In genomic region chr3:31562525-31562924, GRCh38 we compare ENCODE assay signal across 11 cellular contexts. TPM values are rescaled to one million over a fixed set of nuclear protein-coding genes. Genes with fewer than 3 reads are reported as not detected.
DNase-seq lines count a peak whose midpoint lies in the region; ATAC-seq, FAIRE-seq and TF ChIP-seq lines count a peak whose summit lies in the region.
"Had no signal": no experiment of that assay in that cellular context is flagged by ENCODE, and none has a peak within 500 bp of the region (broad histone marks: within the 10 kb centered on the region; RNA-seq: fewer than 3 reads in every experiment).

No MANE protein-coding gene starts in this region.

- no peaks in the 10 kb centered on the region for H3K27me3 Mint-ChIP-seq in activated CD4-positive, alpha-beta T cell treated with anti-CD3 and anti-CD28 coated beads, Interleukin-2, amount 10 ng/mL, durations not matched to agents 24 days and 14 days
- H3K27me3 Mint-ChIP-seq in stimulated activated memory B cell treated with anti-CD40 and anti-IgM and Interleukin-4, amounts not matched to agents 10 μg/mL and 1 μg/mL and 100 μg/mL, for 72 hours, result no peaks in the 10 kb centered on the region

- no peak for ATAC-seq in stimulated activated memory B cell treated with anti-CD40 and anti-IgM and Interleukin-4, amounts not matched to agents 10 μg/mL and 1 μg/mL and 100 μg/mL, for 72 hours
- ATAC-seq in GM19035 (IDR thresholded peaks at IDR 0.05; ENCODE audit: unreplicated experiment), result no peak
- ATAC-seq: gastrocnemius medialis; stimulated activated effector memory CD8-positive, alpha-beta T cell treated with anti-CD3 and anti-CD28 coated beads, Interleukin-12 subunit alpha, Interleukin-12 subunit beta, amount 100 ng/mL, for 72 hours had no signal

- 89% methylated on average over 8 of the region's 8 CpGs for WGBS in prostate gland

- H3K9me3 Mint-ChIP-seq in activated CD4-positive, alpha-beta T cell treated with anti-CD3 and anti-CD28 coated beads, Interleukin-2, amount 10 ng/mL, durations not matched to agents 24 days and 14 days, result peaks cover 11% of the 10 kb centered on the region
- H3K9me3 Mint-ChIP-seq in stimulated activated memory B cell treated with anti-CD40 and anti-IgM and Interleukin-4, amounts not matched to agents 10 μg/mL and 1 μg/mL and 100 μg/mL, for 72 hours, result peaks cover 15% of the 10 kb centered on the region

- no peaks in the 10 kb centered on the region for H3K9me3 ChIP-seq in prostate gland
- H3K9me3 ChIP-seq: gastrocnemius medialis had no signal

- H3K36me3 ChIP-seq in prostate gland, result no peaks in the 10 kb centered on the region
- H3K36me3 ChIP-seq: gastrocnemius medialis had no signal

- H3K36me3 Mint-ChIP-seq in activated CD4-positive, alpha-beta T cell treated with anti-CD3 and anti-CD28 coated beads, Interleukin-2, amount 10 ng/mL, durations not matched to agents 24 days and 14 days (ENCODE audit: low read depth), result peaks cover 32% of the 10 kb centered on the region
- peaks cover 44% of the 10 kb centered on the region for H3K36me3 Mint-ChIP-seq in stimulated activated memory B cell treated with anti-CD40 and anti-IgM and Interleukin-4, amounts not matched to agents 10 μg/mL and 1 μg/mL and 100 μg/mL, for 72 hours

- H3K4me1 ChIP-seq in prostate gland (replicated peaks), result no peaks in the 10 kb centered on the region

- TF ChIP-seq CTCF in prostate gland (IDR thresholded peaks at IDR 0.05), result no peak

- no peak for FAIRE-seq in GM12892 (lab: Jason Lieb, UNC)

- TF ChIP-seq POLR2A in erythroblast (IDR thresholded peaks at IDR 0.05; ENCODE audit: low read length) (no peak), prostate gland (IDR thresholded peaks at IDR 0.05) (no peak), GM12892 (IDR thresholded peaks at IDR 0.05; ENCODE audit: low read depth, low read length) (no peak)

- no peak overlapping the region for H3K4me3 ChIP-seq in prostate gland
- H3K4me3 ChIP-seq: gastrocnemius medialis had no signal

- DNase-seq in activated gamma-delta T cell treated with Interleukin-2 at 50 U/mL for 16 hours (peak; percentile 31), activated gamma-delta T cell (lab: John Stamatoyannopoulos, UW) (no peak), erythroblast (lab: John Stamatoyannopoulos, UW) (peak; percentile 22 to 41), prostate gland (ENCODE audit: low spot score) (no peak), GM12892 (ENCODE audit: insufficient read length) (no peak)
- DNase-seq in activated CD4-positive, alpha-beta T cell treated with anti-CD3 and anti-CD28 coated beads, Interleukin-2, amount 10 ng/mL, durations not matched to agents 24 days and 14 days, result peak; percentile 71
- DNase-seq: gastrocnemius medialis, SHP77 had no signal

- H3K27ac Mint-ChIP-seq in activated CD4-positive, alpha-beta T cell treated with anti-CD3 and anti-CD28 coated beads, Interleukin-2, amount 10 ng/mL, durations not matched to agents 24 days and 14 days, result no peak overlapping the region
- H3K27ac Mint-ChIP-seq in stimulated activated memory B cell treated with anti-CD40 and anti-IgM and Interleukin-4, amounts not matched to agents 10 μg/mL and 1 μg/mL and 100 μg/mL, for 72 hours, result peak overlapping the region; percentile 30

- peaks cover 64% of the 10 kb centered on the region for H3K4me1 Mint-ChIP-seq in activated CD4-positive, alpha-beta T cell treated with anti-CD3 and anti-CD28 coated beads, Interleukin-2, amount 10 ng/mL, durations not matched to agents 24 days and 14 days
- peaks cover 83% of the 10 kb centered on the region for H3K4me1 Mint-ChIP-seq in stimulated activated memory B cell treated with anti-CD40 and anti-IgM and Interleukin-4, amounts not matched to agents 10 μg/mL and 1 μg/mL and 100 μg/mL, for 72 hours

- no peaks in the 10 kb centered on the region for H3K27me3 ChIP-seq in prostate gland (replicated peaks; ENCODE audit: insufficient read depth)
- H3K27me3 ChIP-seq: gastrocnemius medialis had no signal

- intact Hi-C loops in activated CD4-positive, alpha-beta T cell treated with anti-CD3 and anti-CD28 coated beads, Interleukin-2, amount 10 ng/mL, durations not matched to agents 24 days and 14 days (cut with micrococcal nuclease), result no loop called here
- intact Hi-C loops in prostate gland (cut with DNase I), result no loop called here

- H3K4me3 Mint-ChIP-seq in activated CD4-positive, alpha-beta T cell treated with anti-CD3 and anti-CD28 coated beads, Interleukin-2, amount 10 ng/mL, durations not matched to agents 24 days and 14 days, result peak overlapping the region; percentile 4
- H3K4me3 Mint-ChIP-seq in stimulated activated memory B cell treated with anti-CD40 and anti-IgM and Interleukin-4, amounts not matched to agents 10 μg/mL and 1 μg/mL and 100 μg/mL, for 72 hours, result no peak overlapping the region
- H3K4me3 Mint-ChIP-seq: stimulated activated effector memory CD8-positive, alpha-beta T cell treated with anti-CD3 and anti-CD28 coated beads, Interleukin-12 subunit alpha, Interleukin-12 subunit beta, amount 100 ng/mL, for 72 hours had no signal

- no peak overlapping the region for H3K27ac ChIP-seq in prostate gland
- H3K27ac ChIP-seq: gastrocnemius medialis had no signal

RNA-seq across cellular contexts. Expression of gene STT3B, which starts 29.8 kb away (rescaled TPM):
- 118 and 120 TPM in 2 replicates for total RNA-seq in activated CD4-positive, alpha-beta T cell treated with anti-CD3 and anti-CD28 coated beads, Interleukin-2, amount 10 ng/mL, durations not matched to agents 24 days and 14 days
- total RNA-seq in prostate gland, result 100 to 1,000 TPM; 106 to 132 TPM
- 71.6 TPM for polyA plus RNA-seq in GM12892 (2012; ENCODE audit: missing spikeins)

Comparison
In these comparisons a context has a peak if more than half of its experiments do, and no peak if none do; other contexts are left out.
1. DNase-seq: peak in activated gamma-delta T cell treated with Interleukin-2 at 50 U/mL for 16 hours (single experiment), activated CD4-positive, alpha-beta T cell treated with anti-CD3 and anti-CD28 coated beads, Interleukin-2, amount 10 ng/mL, durations not matched to agents 24 days and 14 days (single experiment) and erythroblast (2 of 2); none in activated gamma-delta T cell (single experiment), prostate gland (single experiment) and GM12892 (single experiment).